Comparison of ENCODE assay signal across 1 cellular context in the genomic region with DNA sequence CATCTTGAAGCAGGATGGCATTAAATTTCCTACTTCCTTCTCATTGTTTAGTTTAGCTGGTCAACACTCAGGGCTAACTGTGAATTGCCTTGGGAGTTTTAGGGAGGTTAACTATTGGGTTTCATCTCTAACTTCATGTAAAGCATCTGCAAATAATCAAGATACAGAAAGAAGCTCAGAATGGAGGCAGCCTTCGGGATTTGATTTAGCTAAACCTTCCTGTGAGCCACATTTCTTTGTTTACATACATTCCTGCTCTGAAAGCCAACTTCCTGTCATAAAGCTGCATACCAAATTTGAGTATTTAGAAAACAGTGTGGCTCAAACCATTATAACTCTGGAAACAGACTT.
TF ChIP-seq lines count a peak whose summit lies in the region.

No MANE protein-coding gene starts in this region.

TF ChIP-seq in H1, 55 proteins besides CTCF, POLR2A, EP300 and RAD21:
- TF ChIP-seq CBX5 (IDR thresholded peaks at IDR 0.05; ENCODE audit: low read depth, low read length) (no peak), SAP30 (IDR thresholded peaks at IDR 0.05; ENCODE audit: insufficient read depth, insufficient replicate concordance, low read length) (no peak), SRF (IDR thresholded peaks at IDR 0.05; ENCODE audit: low read depth, low read length) (no peak), JUN (IDR thresholded peaks at IDR 0.05; ENCODE audit: low read depth, low read length) (no peak), CEBPB (IDR thresholded peaks at IDR 0.05; ENCODE audit: low read depth, low read length) (no peak), NRF1 (IDR thresholded peaks at IDR 0.05; ENCODE audit: low read depth, low read length) (no peak), CBX8 (IDR thresholded peaks at IDR 0.05; ENCODE audit: borderline replicate concordance, low read depth, low read length) (no peak), SIN3A (conservative IDR thresholded peaks at IDR 0.05 in 1 of 2, IDR thresholded peaks at IDR 0.05 in 1 of 2; ENCODE audit: low read depth in 1 of 2, low read length in 2 of 2) (no peak)
- TF ChIP-seq, protein P1, sequence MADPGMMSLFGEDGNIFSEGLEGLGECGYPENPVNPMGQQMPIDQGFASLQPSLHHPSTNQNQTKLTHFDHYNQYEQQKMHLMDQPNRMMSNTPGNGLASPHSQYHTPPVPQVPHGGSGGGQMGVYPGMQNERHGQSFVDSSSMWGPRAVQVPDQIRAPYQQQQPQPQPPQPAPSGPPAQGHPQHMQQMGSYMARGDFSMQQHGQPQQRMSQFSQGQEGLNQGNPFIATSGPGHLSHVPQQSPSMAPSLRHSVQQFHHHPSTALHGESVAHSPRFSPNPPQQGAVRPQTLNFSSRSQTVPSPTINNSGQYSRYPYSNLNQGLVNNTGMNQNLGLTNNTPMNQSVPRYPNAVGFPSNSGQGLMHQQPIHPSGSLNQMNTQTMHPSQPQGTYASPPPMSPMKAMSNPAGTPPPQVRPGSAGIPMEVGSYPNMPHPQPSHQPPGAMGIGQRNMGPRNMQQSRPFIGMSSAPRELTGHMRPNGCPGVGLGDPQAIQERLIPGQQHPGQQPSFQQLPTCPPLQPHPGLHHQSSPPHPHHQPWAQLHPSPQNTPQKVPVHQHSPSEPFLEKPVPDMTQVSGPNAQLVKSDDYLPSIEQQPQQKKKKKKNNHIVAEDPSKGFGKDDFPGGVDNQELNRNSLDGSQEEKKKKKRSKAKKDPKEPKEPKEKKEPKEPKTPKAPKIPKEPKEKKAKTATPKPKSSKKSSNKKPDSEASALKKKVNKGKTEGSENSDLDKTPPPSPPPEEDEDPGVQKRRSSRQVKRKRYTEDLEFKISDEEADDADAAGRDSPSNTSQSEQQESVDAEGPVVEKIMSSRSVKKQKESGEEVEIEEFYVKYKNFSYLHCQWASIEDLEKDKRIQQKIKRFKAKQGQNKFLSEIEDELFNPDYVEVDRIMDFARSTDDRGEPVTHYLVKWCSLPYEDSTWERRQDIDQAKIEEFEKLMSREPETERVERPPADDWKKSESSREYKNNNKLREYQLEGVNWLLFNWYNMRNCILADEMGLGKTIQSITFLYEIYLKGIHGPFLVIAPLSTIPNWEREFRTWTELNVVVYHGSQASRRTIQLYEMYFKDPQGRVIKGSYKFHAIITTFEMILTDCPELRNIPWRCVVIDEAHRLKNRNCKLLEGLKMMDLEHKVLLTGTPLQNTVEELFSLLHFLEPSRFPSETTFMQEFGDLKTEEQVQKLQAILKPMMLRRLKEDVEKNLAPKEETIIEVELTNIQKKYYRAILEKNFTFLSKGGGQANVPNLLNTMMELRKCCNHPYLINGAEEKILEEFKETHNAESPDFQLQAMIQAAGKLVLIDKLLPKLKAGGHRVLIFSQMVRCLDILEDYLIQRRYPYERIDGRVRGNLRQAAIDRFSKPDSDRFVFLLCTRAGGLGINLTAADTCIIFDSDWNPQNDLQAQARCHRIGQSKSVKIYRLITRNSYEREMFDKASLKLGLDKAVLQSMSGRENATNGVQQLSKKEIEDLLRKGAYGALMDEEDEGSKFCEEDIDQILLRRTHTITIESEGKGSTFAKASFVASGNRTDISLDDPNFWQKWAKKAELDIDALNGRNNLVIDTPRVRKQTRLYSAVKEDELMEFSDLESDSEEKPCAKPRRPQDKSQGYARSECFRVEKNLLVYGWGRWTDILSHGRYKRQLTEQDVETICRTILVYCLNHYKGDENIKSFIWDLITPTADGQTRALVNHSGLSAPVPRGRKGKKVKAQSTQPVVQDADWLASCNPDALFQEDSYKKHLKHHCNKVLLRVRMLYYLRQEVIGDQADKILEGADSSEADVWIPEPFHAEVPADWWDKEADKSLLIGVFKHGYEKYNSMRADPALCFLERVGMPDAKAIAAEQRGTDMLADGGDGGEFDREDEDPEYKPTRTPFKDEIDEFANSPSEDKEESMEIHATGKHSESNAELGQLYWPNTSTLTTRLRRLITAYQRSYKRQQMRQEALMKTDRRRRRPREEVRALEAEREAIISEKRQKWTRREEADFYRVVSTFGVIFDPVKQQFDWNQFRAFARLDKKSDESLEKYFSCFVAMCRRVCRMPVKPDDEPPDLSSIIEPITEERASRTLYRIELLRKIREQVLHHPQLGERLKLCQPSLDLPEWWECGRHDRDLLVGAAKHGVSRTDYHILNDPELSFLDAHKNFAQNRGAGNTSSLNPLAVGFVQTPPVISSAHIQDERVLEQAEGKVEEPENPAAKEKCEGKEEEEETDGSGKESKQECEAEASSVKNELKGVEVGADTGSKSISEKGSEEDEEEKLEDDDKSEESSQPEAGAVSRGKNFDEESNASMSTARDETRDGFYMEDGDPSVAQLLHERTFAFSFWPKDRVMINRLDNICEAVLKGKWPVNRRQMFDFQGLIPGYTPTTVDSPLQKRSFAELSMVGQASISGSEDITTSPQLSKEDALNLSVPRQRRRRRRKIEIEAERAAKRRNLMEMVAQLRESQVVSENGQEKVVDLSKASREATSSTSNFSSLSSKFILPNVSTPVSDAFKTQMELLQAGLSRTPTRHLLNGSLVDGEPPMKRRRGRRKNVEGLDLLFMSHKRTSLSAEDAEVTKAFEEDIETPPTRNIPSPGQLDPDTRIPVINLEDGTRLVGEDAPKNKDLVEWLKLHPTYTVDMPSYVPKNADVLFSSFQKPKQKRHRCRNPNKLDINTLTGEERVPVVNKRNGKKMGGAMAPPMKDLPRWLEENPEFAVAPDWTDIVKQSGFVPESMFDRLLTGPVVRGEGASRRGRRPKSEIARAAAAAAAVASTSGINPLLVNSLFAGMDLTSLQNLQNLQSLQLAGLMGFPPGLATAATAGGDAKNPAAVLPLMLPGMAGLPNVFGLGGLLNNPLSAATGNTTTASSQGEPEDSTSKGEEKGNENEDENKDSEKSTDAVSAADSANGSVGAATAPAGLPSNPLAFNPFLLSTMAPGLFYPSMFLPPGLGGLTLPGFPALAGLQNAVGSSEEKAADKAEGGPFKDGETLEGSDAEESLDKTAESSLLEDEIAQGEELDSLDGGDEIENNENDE (IDR thresholded peaks at IDR 0.05; ENCODE audit: insufficient replicate concordance, low read length): no peak
- TF ChIP-seq, protein P2, sequence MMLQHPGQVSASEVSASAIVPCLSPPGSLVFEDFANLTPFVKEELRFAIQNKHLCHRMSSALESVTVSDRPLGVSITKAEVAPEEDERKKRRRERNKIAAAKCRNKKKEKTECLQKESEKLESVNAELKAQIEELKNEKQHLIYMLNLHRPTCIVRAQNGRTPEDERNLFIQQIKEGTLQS (IDR thresholded peaks at IDR 0.05; ENCODE audit: insufficient read depth, low read depth, low read length): no peak
